1 cellular context compared by ENCODE assay signal in genomic region chr10:79470096-79470495, GRCh38.
TF ChIP-seq lines count a peak whose summit lies in the region.

No MANE protein-coding gene starts in this region.

TF ChIP-seq in IMR-90, 13 proteins besides CTCF, POLR2A, EP300 and RAD21 (continued from another document):
- no peak for TF ChIP-seq USF2 (IDR thresholded peaks at IDR 0.05; ENCODE audit: low read depth, low read length)
- no peak for TF ChIP-seq FOS (IDR thresholded peaks at IDR 0.05; ENCODE audit: low read depth, low read length)
- TF ChIP-seq MAZ (IDR thresholded peaks at IDR 0.05; ENCODE audit: borderline replicate concordance, low read depth, low read length) = no peak
- TF ChIP-seq NFE2L2 (IDR thresholded peaks at IDR 0.05; ENCODE audit: low read depth, low read length) = no peak
- TF ChIP-seq CHD1 (IDR thresholded peaks at IDR 0.05; ENCODE audit: low read depth, low read length) = no peak
- no peak for TF ChIP-seq SMC3 (IDR thresholded peaks at IDR 0.05; ENCODE audit: low read depth, low read length)
